1 cellular context compared by ENCODE assay signal in genomic region chr3:133833880-133834620, GRCh38.
TF ChIP-seq lines count a peak whose summit lies in the region.

No MANE protein-coding gene starts in this region.

TF ChIP-seq in H1, 55 proteins besides CTCF, POLR2A, EP300 and RAD21:
- TF ChIP-seq SP4 (IDR thresholded peaks at IDR 0.05; ENCODE audit: low read length) (no peak), SP2 (IDR thresholded peaks at IDR 0.05; ENCODE audit: low read length) (no peak), TAF1 (IDR thresholded peaks at IDR 0.05; ENCODE audit: low read depth, low read length) (no peak), CBX8 (IDR thresholded peaks at IDR 0.05; ENCODE audit: borderline replicate concordance, low read depth, low read length) (no peak), E2F6 (IDR thresholded peaks at IDR 0.05) (no peak), USF2 (IDR thresholded peaks at IDR 0.05; ENCODE audit: low read length) (no peak)
